ENCODE assay signal across 8 cellular contexts in the genomic region with DNA sequence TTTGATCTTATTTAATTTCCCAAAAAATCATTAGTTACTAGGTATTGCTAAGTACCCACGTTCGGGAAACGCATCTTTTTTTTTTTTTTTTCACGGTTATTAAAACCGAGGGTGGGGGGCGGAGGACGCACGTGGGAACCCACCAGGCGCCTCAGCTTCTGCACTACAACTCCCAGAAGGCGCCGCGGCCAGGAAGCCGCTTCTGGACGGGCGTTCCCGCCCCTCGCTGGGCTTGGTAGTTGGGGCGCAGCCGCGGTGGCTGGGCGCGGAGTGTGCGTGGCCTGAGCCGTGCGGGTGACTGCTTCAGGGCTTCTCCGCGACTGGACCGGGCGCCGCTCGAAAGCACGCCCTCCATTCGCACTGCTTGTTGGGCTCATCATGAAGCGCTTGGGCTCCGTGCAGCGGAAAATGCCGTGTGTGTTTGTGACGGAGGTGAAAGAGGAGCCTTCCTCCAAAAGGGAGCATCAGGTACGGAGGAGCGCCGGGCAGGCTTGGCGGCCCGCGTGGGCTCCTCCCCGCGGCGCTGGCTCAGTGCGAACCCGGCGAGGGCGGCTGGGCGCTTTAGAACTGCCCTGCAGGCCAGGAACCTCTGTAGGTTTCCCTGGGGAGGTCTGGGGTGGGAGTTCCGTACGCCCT. TPM values are rescaled to one million over a fixed set of nuclear protein-coding genes. Genes with fewer than 3 reads are reported as not detected.
DNase-seq lines count a peak whose midpoint lies in the region; TF ChIP-seq lines count a peak whose summit lies in the region.

No MANE protein-coding gene starts in this region.

- H3K4me3 ChIP-seq in HFF-Myc (replicated peaks; ENCODE audit: low read depth, low read length) (peak overlapping the region; percentile 91), SJSA1 (peak overlapping the region; percentile 82)

- H3K27ac Mint-ChIP-seq in activated naive CD4-positive, alpha-beta T cell treated with anti-CD3 and anti-CD28 coated beads for 36 hours, result peak overlapping the region; percentile 90

- CTCF ChIA-PET in activated naive CD4-positive, alpha-beta T cell treated with anti-CD3 and anti-CD28 coated beads for 36 hours (lab: Charles Lee), result no interaction called here

- no peaks in the 10 kb centered on the region for H3K27me3 ChIP-seq in SJSA1 (replicated peaks)

- peaks cover 13% of the 10 kb centered on the region for H3K36me3 Mint-ChIP-seq in activated naive CD4-positive, alpha-beta T cell treated with anti-CD3 and anti-CD28 coated beads for 36 hours (ENCODE audit: low read depth)

- H3K9me3 ChIP-seq in SJSA1 (replicated peaks), result no peaks in the 10 kb centered on the region

- peak overlapping the region; percentile 93 for H3K4me3 Mint-ChIP-seq in activated naive CD4-positive, alpha-beta T cell treated with anti-CD3 and anti-CD28 coated beads for 36 hours

- H3K9me3 Mint-ChIP-seq in activated naive CD4-positive, alpha-beta T cell treated with anti-CD3 and anti-CD28 coated beads for 36 hours, result no peaks in the 10 kb centered on the region

- intact Hi-C loops in activated naive CD4-positive, alpha-beta T cell treated with anti-CD3 and anti-CD28 coated beads for 36 hours (cut with micrococcal nuclease), result loop anchor here (1.0 to 10.0 kb wide), 8 partner anchors 107 to 1845 kb away; partner anchors contain the start of genes ATP2B1, CEP290, DUSP6 and TMTC3

- no peaks in the 10 kb centered on the region for H3K27me3 Mint-ChIP-seq in activated naive CD4-positive, alpha-beta T cell treated with anti-CD3 and anti-CD28 coated beads for 36 hours (ENCODE audit: low read depth)

- TF ChIP-seq CTCF in HFF-Myc (IDR thresholded peaks at IDR 0.05; ENCODE audit: low read depth, low read length, missing control alignments), result no peak

- H3K36me3 ChIP-seq in SJSA1, result 0 out of 2 replicates have a peak, but pooled peaks cover 3% of the 10 kb centered on the region

- peaks cover 52% of the 10 kb centered on the region for H3K4me1 Mint-ChIP-seq in activated naive CD4-positive, alpha-beta T cell treated with anti-CD3 and anti-CD28 coated beads for 36 hours (ENCODE audit: low read depth)

- H3K27ac ChIP-seq in SJSA1, result no peak overlapping the region
- peak overlapping the region; percentile 52 for H3K27ac ChIP-seq in temporal lobe (ENCODE audit: low read depth, low read length)

- peaks cover 13% of the 10 kb centered on the region for H3K4me1 ChIP-seq in SJSA1 (replicated peaks)

- DNase-seq in GM04503 (ENCODE audit: low read depth) (peak; percentile 27), HFF-Myc (ENCODE audit: extremely low read depth, low read depth) (peak; percentile 45), MV-4-11 (lab: John Stamatoyannopoulos, UW) (peak; percentile 77), SJSA1 (ENCODE audit: low read depth in 1 of 2, low spot score in 2 of 2) (peak; percentile 71 to 78), glomerular endothelial cell (ENCODE audit: extremely low read depth, low read depth, low spot score) (peak; percentile 51), occipital lobe (lab: John Stamatoyannopoulos, UW) (peak; percentile 91)
- DNase-seq in activated naive CD4-positive, alpha-beta T cell treated with anti-CD3 and anti-CD28 coated beads for 36 hours, result peak; percentile 89

RNA-seq across cellular contexts. Expression of gene C12orf50, which starts 6.2 kb away (rescaled TPM):
- not detected in 2 replicates for total RNA-seq in SJSA1 (2014; rRNA removed; shearing (Covaris generic))
- under 1 TPM; 0.07 TPM for total RNA-seq in activated naive CD4-positive, alpha-beta T cell treated with anti-CD3 and anti-CD28 coated beads for 36 hours
- total RNA-seq in glomerular endothelial cell (0.12 TPM in 1 of 2 replicates, not detected in the other), occipital lobe (not detected), temporal lobe (not detected)

Comparison
In these comparisons a context has a peak if more than half of its experiments do, and no peak if none do; other contexts are left out.
1. DNase-seq: peak in every context shown above with its lines; median percentile 91 in occipital lobe; 89 in activated naive CD4-positive, alpha-beta T cell treated with anti-CD3 and anti-CD28 coated beads for 36 hours; 77 in MV-4-11; 74 in SJSA1; 51 in glomerular endothelial cell; 45 in HFF-Myc; 27 in GM04503.